ENCODE assay signal across 21 cellular contexts in the genomic region with DNA sequence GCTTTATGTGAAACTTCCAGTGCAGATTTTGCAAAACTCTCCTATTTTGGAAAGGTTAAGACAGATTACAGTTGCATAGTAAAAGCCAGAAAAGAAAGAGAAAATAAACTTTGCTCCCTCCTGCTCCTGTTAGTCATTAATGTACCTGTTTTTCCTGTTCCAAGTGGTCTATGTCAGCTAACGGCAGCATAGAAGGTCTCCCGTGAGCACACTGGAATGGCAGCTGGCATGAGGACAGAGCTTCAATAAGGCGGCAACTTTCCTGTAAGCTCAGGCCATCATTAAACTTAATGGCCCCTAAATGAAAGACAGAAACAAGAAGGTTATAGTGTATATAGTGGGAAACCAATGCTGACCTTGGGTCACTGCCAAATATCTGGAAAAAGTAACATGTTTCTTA. TPM values are rescaled to one million over a fixed set of nuclear protein-coding genes. Genes with fewer than 3 reads are reported as not detected.
DNase-seq lines count a peak whose midpoint lies in the region; ATAC-seq, FAIRE-seq and TF ChIP-seq lines count a peak whose summit lies in the region.
"Had no signal": no experiment of that assay in that cellular context is flagged by ENCODE, and none has a peak within 500 bp of the region (broad histone marks: within the 10 kb centered on the region; RNA-seq: fewer than 3 reads in every experiment).

No MANE protein-coding gene starts in this region.

- H3K4me1 ChIP-seq in body of pancreas (peaks cover 19% of the 10 kb centered on the region), small intestine (ENCODE audit: control insufficient read depth in 2 of 2, insufficient read depth in 1 of 2, low read depth in 1 of 2, low read length in 1 of 2) (no peaks in the 10 kb centered on the region)

- H3K4me3 ChIP-seq in body of pancreas (no peak overlapping the region), small intestine (ENCODE audit: low read depth in 1 of 2, low read length in 2 of 2) (no peak overlapping the region)
- H3K4me3 ChIP-seq: BLaER1, dorsolateral prefrontal cortex had no signal

- intact Hi-C loops in body of pancreas (cut with DNase I): no loop called here

- TF ChIP-seq POLR2A in body of pancreas (IDR thresholded peaks at IDR 0.05) (no peak), GM18505 (IDR thresholded peaks at IDR 0.05; ENCODE audit: borderline replicate concordance, extremely low read depth, insufficient read depth, insufficient read length) (no peak)

- no peak for FAIRE-seq in small intestine (lab: Jason Lieb, UNC)
- FAIRE-seq: keratinocyte had no signal

- H3K27me3 ChIP-seq in body of pancreas (no peaks in the 10 kb centered on the region), small intestine (ENCODE audit: control insufficient read depth in 2 of 2, insufficient read depth in 2 of 2, low read length in 2 of 2) (no peaks in the 10 kb centered on the region)
- H3K27me3 ChIP-seq: BLaER1, dorsolateral prefrontal cortex had no signal

- peak; percentile 75 for DNase-seq in DMS79 treated with DMSO at 0.1 percent for 48 hours (lab: John Stamatoyannopoulos, UW)
- DNase-seq in body of pancreas: peak; percentile 45 to 77 (median 70)
- DNase-seq in left lobe of liver (ENCODE audit: low spot score): no peak
- DNase-seq in small intestine: peak; percentile 79
- DNase-seq: activated CD4-positive, alpha-beta T cell treated with anti-CD3 and anti-CD28 coated beads, Interleukin-2, amount 10 ng/mL, durations not matched to agents 7 days and 5 days; activated naive CD4-positive, alpha-beta T cell; activated T-cell treated with anti-CD3 and anti-CD28 coated beads, Interleukin-2, amount 50 U/mL, for 48 hours; dorsolateral prefrontal cortex; NCI-H1436; NCI-H446 treated with DMSO at 0.1 percent for 48 hours; OCI-M1; Right ventricle myocardium superior; stimulated activated CD4-positive, alpha-beta T cell treated with anti-CD3 and anti-CD28 coated beads, Interleukin-1b, Interleukin-23, amount 100 ng/mL, for 48 hours; stimulated activated CD8-positive, alpha-beta memory T cell treated with anti-CD3 and anti-CD28 coated beads, Interleukin-4, amount 100 ng/mL, for 48 hours; stimulated activated naive CD8-positive, alpha-beta T cell treated with anti-CD3 and anti-CD28 coated beads, Interleukin-15, amount 100 ng/mL, for 72 hours; WERI-Rb-1 had no signal

- H3K9me3 ChIP-seq in body of pancreas (no peaks in the 10 kb centered on the region), small intestine (ENCODE audit: control insufficient read depth, low read depth) (no peaks in the 10 kb centered on the region)
- H3K9me3 ChIP-seq: BLaER1 had no signal

- WGBS in body of pancreas, 2 donors: 17 to 23% methylated on average over 3 of the region's 3 CpGs
- WGBS in small intestine, 3 donors: 11 to 67% (median 48%) methylated on average over 3 of the region's 3 CpGs

- TF ChIP-seq CTCF in body of pancreas (IDR thresholded peaks at IDR 0.05): no peak

- peak; percentile 96 for ATAC-seq in body of pancreas
- peak; percentile 24 for ATAC-seq in left lobe of liver
- no peak for ATAC-seq in GM18505 (IDR thresholded peaks at IDR 0.05; ENCODE audit: unreplicated experiment)
- ATAC-seq in GM19328 (IDR thresholded peaks at IDR 0.05; ENCODE audit: unreplicated experiment): no peak
- no peak for ATAC-seq in HG02763 (IDR thresholded peaks at IDR 0.05; ENCODE audit: unreplicated experiment)
- ATAC-seq: stimulated activated naive CD8-positive, alpha-beta T cell treated with anti-CD3 and anti-CD28 coated beads, Interleukin-15, amount 100 ng/mL, for 72 hours had no signal

- peaks cover 0 to 14% of the 10 kb centered on the region in 2 donors for H3K36me3 ChIP-seq in body of pancreas (replicated peaks in 1 of 2; ENCODE audit: insufficient read depth in 1 of 2, low read depth in 2 of 2)
- peaks cover 17 to 19% of the 10 kb centered on the region in 2 donors for H3K36me3 ChIP-seq in small intestine (ENCODE audit: control insufficient read depth in 2 of 2, insufficient read depth in 2 of 2, low read length in 2 of 2)

- H3K27ac ChIP-seq in body of pancreas (peak overlapping the region; percentile 11 to 78 (median 61)), small intestine (ENCODE audit: low read depth in 1 of 2, low read length in 1 of 2) (peak overlapping the region in 1 of 2 donors; percentile 17)
- H3K27ac ChIP-seq: BLaER1, dorsolateral prefrontal cortex, WERI-Rb-1 had no signal

RNA-seq across cellular contexts. Expression of a gene that starts 16.0 kb away (rescaled TPM):
- total RNA-seq in body of pancreas: 10 to 100 TPM; 12.9 to 17.1 TPM
- 15.8 TPM for total RNA-seq in left lobe of liver
- polyA plus RNA-seq in small intestine: 10 to 100 TPM; 41.8 to 50.8 (median 47.8) TPM

RNA-seq across cellular contexts. Expression of a gene that starts 32.6 kb away (rescaled TPM):
- total RNA-seq in body of pancreas (10 to 100 TPM; 18.2 to 23.7 TPM), left lobe of liver (10.4 TPM)
- polyA plus RNA-seq in small intestine: 10 to 100 TPM; 13.9 to 21.2 (median 14.1) TPM

RNA-seq across cellular contexts. Expression of a gene that starts 45.1 kb away (rescaled TPM):
- 1 to 10 TPM; 8.3 to 9.9 TPM for total RNA-seq in body of pancreas
- total RNA-seq in left lobe of liver: 3.2 TPM
- polyA plus RNA-seq in small intestine: 10 to 100 TPM; 15.9 to 26.2 (median 19.0) TPM

RNA-seq across cellular contexts. Expression of a gene that starts 50.8 kb away (rescaled TPM):
- 1 to 10 TPM; 7.3 to 7.8 TPM for total RNA-seq in body of pancreas
- total RNA-seq in left lobe of liver: 2.0 TPM
- 10 to 100 TPM in 1 of 3 donors, 1 to 10 TPM in 2; 3.5 to 15.9 (median 8.6) TPM for polyA plus RNA-seq in small intestine

Comparison
In these comparisons a context has a peak if more than half of its experiments do, and no peak if none do; other contexts are left out.
1. ATAC-seq: peak in body of pancreas (single experiment) and left lobe of liver (single experiment); none in GM18505 (single experiment), GM19328 (single experiment) and HG02763 (single experiment).